Comparison of ENCODE assay signal across 8 cellular contexts in genomic region chr2:101699191-101699938, GRCh38. TPM values are rescaled to one million over a fixed set of nuclear protein-coding genes. Genes with fewer than 3 reads are reported as not detected.
DNase-seq lines count a peak whose midpoint lies in the region; FAIRE-seq and TF ChIP-seq lines count a peak whose summit lies in the region.

No MANE protein-coding gene starts in this region.

- H3K27me3 ChIP-seq in liver (ENCODE audit: control insufficient read depth in 4 of 4, insufficient read depth in 4 of 4, low read length in 3 of 4): no peaks in the 10 kb centered on the region
- H3K27me3 ChIP-seq in transverse colon: no peaks in the 10 kb centered on the region

- in situ Hi-C loops in transverse colon (cut with MboI; ENCODE audit: low pct_ligation_motif_present in 1 of 4, low pct_unique_long_range_greater_than_20kb in 1 of 4, low sequenced_read_pairs in 3 of 4): loop anchor here in 3 of 4 donors (10.0 to 25.0 kb wide), 2 partner anchors 113 to 125 kb away; no protein-coding TSS in a partner anchor

- intact Hi-C loops in transverse colon (cut with DNase I; ENCODE audit: low total_unique reads): loop anchor here (2.0 to 5.0 kb wide), 2 partner anchors 75 to 133 kb away; no protein-coding TSS in a partner anchor

- 17% methylated on average over 15 of the region's 15 CpGs for WGBS in liver
- WGBS in transverse colon (ENCODE audit: low coverage in 1 of 2), 2 donors: 34 to 41% methylated on average over 9 to 15 of the region's 15 CpGs

- H3K9ac ChIP-seq in liver (ENCODE audit: low read depth in 1 of 2, low read length in 2 of 2): peak overlapping the region; percentile 56 to 87

- H3K9me3 ChIP-seq in liver (ENCODE audit: control insufficient read depth in 4 of 4, low read length in 3 of 4) (no peaks in the 10 kb centered on the region), transverse colon (no peaks in the 10 kb centered on the region)

- peak; percentile 52 for DNase-seq in stimulated activated CD4-positive, alpha-beta T cell treated with anti-CD3 and anti-CD28 coated beads, Interleukin-4, amount 100 ng/mL, for 24 hours
- no peak for DNase-seq in stimulated activated CD4-positive, alpha-beta T cell treated with anti-CD3 and anti-CD28 coated beads, Interleukin-4, amount 100 ng/mL, for 1 hour
- DNase-seq in transverse colon (no peak), iPS-NIHi7 (ENCODE audit: extremely low spot score) (no peak), GM12892 (ENCODE audit: insufficient read length) (no peak), activated gamma-delta T cell treated with Interleukin-2 at 50 U/mL for 16 hours (no peak)

- TF ChIP-seq RAD21 in liver (IDR thresholded peaks at IDR 0.05): no peak

- TF ChIP-seq EP300 in transverse colon (IDR thresholded peaks at IDR 0.05; ENCODE audit: low read depth): no peak

- TF ChIP-seq POLR2A in transverse colon (IDR thresholded peaks at IDR 0.05) (no peak), GM12892 (IDR thresholded peaks at IDR 0.05; ENCODE audit: low read depth, low read length) (no peak)

- no peak for FAIRE-seq in GM12892 (lab: Jason Lieb, UNC)

- H3K4me1 ChIP-seq in liver (ENCODE audit: control insufficient read depth in 4 of 4, insufficient read depth in 4 of 4, low read length in 3 of 4) (peaks cover 0 to 37% (median 21%) of the 10 kb centered on the region in 4 donors), transverse colon (peaks cover 10 to 41% (median 16%) of the 10 kb centered on the region in 4 donors)

- peak overlapping the region; percentile 57 to 93 (median 91) for H3K4me3 ChIP-seq in liver (ENCODE audit: low read depth in 1 of 3, low read length in 3 of 3)
- H3K4me3 ChIP-seq in transverse colon: peak overlapping the region in 3 of 4 donors; percentile 59 to 80 (median 66)

- no peaks in the 10 kb centered on the region for H3K36me3 ChIP-seq in liver (ENCODE audit: control insufficient read depth in 4 of 4, insufficient read depth in 3 of 4, low read depth in 1 of 4, low read length in 3 of 4)
- no peaks in the 10 kb centered on the region for H3K36me3 ChIP-seq in transverse colon

- TF ChIP-seq CTCF in liver (IDR thresholded peaks at IDR 0.05; ENCODE audit: low read depth, low read length, missing input control) (no peak), transverse colon (IDR thresholded peaks at IDR 0.05) (no peak)

- peak overlapping the region; percentile 81 for H3K27ac ChIP-seq in angular gyrus (ENCODE audit: low read depth, low read length)
- peak overlapping the region; percentile 62 to 92 for H3K27ac ChIP-seq in liver (ENCODE audit: low read depth in 1 of 2, low read length in 2 of 2)
- H3K27ac ChIP-seq in transverse colon: peak overlapping the region; percentile 79 to 89 (median 86)

TF ChIP-seq in liver, 16 proteins besides CTCF, POLR2A, EP300 and RAD21:
- no peak for TF ChIP-seq GABPA (IDR thresholded peaks at IDR 0.05 in 1 of 2, conservative IDR thresholded peaks at IDR 0.05 in 1 of 2)
- TF ChIP-seq NR2F2 (IDR thresholded peaks at IDR 0.05): no peak
- TF ChIP-seq JUND (IDR thresholded peaks at IDR 0.05): peak in 1 of 2 donors; percentile 10
- no peak for TF ChIP-seq ATF3 (IDR thresholded peaks at IDR 0.05)
- no peak for TF ChIP-seq ZBTB33 (IDR thresholded peaks at IDR 0.05)

RNA-seq across cellular contexts. Expression of gene MAP4K4, which starts 1.9 kb away (rescaled TPM):
- total RNA-seq in liver: 10 to 100 TPM; 33.7 to 40.0 TPM
- polyA plus RNA-seq in liver: 10 to 100 TPM in 1 of 2 donors, 1 to 10 TPM in 1; 9.1 to 13.6 TPM
- 10 to 100 TPM; 20.3 to 42.3 (median 29.6) TPM for total RNA-seq in transverse colon
- 3.9 TPM for polyA plus RNA-seq in GM12892 (2012; ENCODE audit: missing spikeins)
